ENCODE assay signal across 16 cellular contexts in the genomic region with DNA sequence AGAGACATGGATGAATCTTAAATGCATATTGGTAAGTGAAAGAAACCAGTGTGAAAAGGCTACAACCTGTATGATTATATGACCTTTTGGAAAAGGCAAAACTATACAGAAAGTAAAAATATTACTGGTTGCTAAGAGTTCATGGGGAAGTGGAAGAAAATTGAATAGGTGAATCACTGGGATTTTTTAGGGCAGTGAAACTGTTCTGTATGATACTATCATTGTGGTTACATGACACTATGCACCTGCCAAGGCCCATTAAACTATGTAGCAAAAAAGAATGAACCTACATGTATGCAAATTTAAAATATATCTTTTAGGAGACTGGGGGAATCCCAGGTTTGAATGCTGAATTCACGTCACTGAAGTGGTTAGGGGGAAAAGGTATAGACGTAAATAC. TPM values are rescaled to one million over a fixed set of nuclear protein-coding genes. Genes with fewer than 3 reads are reported as not detected.
DNase-seq lines count a peak whose midpoint lies in the region; ATAC-seq and TF ChIP-seq lines count a peak whose summit lies in the region.
"Had no signal": no experiment of that assay in that cellular context is flagged by ENCODE, and none has a peak within 500 bp of the region (broad histone marks: within the 10 kb centered on the region; RNA-seq: fewer than 3 reads in every experiment).

No MANE protein-coding gene starts in this region.

- H3K4me3 ChIP-seq in GM12864 (ENCODE audit: low read depth, low read length) (no peak overlapping the region), mammary epithelial cell (replicated peaks in 1 of 3; ENCODE audit: insufficient read depth in 1 of 3, low read depth in 2 of 3, low read length in 3 of 3) (no peak overlapping the region), uterus (no peak overlapping the region)
- H3K4me3 ChIP-seq: BLaER1, upper lobe of left lung had no signal

- dilution Hi-C loops in mammary epithelial cell (cut with HindIII; ENCODE audit: low sequenced_read_pairs): no loop called here

- DNase-seq in GM12864 (ENCODE audit: low read depth): peak; percentile 30
- DNase-seq in putamen (ENCODE audit: low spot score): no peak
- DNase-seq in mammary epithelial cell: no peak
- DNase-seq in uterus: no peak
- DNase-seq in cerebellar nuclear complex (lab: John Stamatoyannopoulos, UW): no peak
- DNase-seq: activated CD4-positive, alpha-beta memory T cell treated with anti-CD3 and anti-CD28 coated beads for 36 hours; GF-D8; NCI-H774; upper lobe of left lung had no signal

- H2AFZ ChIP-seq in mammary epithelial cell (ENCODE audit: low read depth, low read length): no peak overlapping the region

- H3K27ac ChIP-seq in mammary epithelial cell (ENCODE audit: insufficient read depth, low read depth, low read length) (no peak overlapping the region), uterus (no peak overlapping the region)
- H3K27ac ChIP-seq: BLaER1, epithelial cell of prostate, upper lobe of left lung had no signal

- H3K36me3 ChIP-seq in mammary epithelial cell (ENCODE audit: insufficient read depth, low read length) (no peaks in the 10 kb centered on the region), uterus (no peaks in the 10 kb centered on the region)
- H3K36me3 ChIP-seq: BLaER1, upper lobe of left lung had no signal

- H3K9me3 ChIP-seq in mammary epithelial cell (replicated peaks; ENCODE audit: insufficient read depth, low read length) (no peaks in the 10 kb centered on the region), uterus (no peaks in the 10 kb centered on the region)

- 44% methylated on average over 2 of the region's 2 CpGs for WGBS in mammary epithelial cell (ENCODE audit: low coverage, missing lambda C conversion rate)

- H3K4me2 ChIP-seq in mammary epithelial cell (ENCODE audit: insufficient read depth, low read depth, low read length): no peak overlapping the region
- H3K4me2 ChIP-seq: BLaER1 had no signal

- H3K9ac ChIP-seq in mammary epithelial cell (ENCODE audit: insufficient read depth, low read length): no peak overlapping the region
- H3K9ac ChIP-seq: BLaER1 had no signal

- in situ Hi-C loops in mammary epithelial cell (cut with MboI; ENCODE audit: low sequenced_read_pairs in 2 of 2): no loop called here

- TF ChIP-seq CTCF in GM12864 (IDR thresholded peaks at IDR 0.05; ENCODE audit: low read depth, low read length, missing control alignments): no peak
- TF ChIP-seq CTCF in mammary epithelial cell (conservative IDR thresholded peaks at IDR 0.05 in 1 of 2, IDR thresholded peaks at IDR 0.05 in 1 of 2; ENCODE audit: extremely low read depth in 1 of 2, insufficient read depth in 1 of 2, low read depth in 1 of 2, low read length in 2 of 2): no peak
- no peak for TF ChIP-seq CTCF in uterus (IDR thresholded peaks at IDR 0.05)

- no peaks in the 10 kb centered on the region for H3K79me2 ChIP-seq in mammary epithelial cell (ENCODE audit: insufficient read depth, low read length)

- TF ChIP-seq POLR2A in uterus (IDR thresholded peaks at IDR 0.05): no peak

- CTCF ChIA-PET in mammary epithelial cell (lab: Charles Lee; ENCODE audit: low non-redundant PET): no interaction called here

- intact Hi-C loops in mammary epithelial cell (cut with micrococcal nuclease) (no loop called here), uterus (cut with DNase I; ENCODE audit: low total_unique reads) (no loop called here)

- H3K27me3 ChIP-seq in mammary epithelial cell (ENCODE audit: insufficient read depth, low read length): no peaks in the 10 kb centered on the region
- H3K27me3 ChIP-seq in uterus: no peaks in the 10 kb centered on the region
- H3K27me3 ChIP-seq: BLaER1, upper lobe of left lung had no signal

- peak; percentile 67 for ATAC-seq in GM18873 (IDR thresholded peaks at IDR 0.05; ENCODE audit: low FRiP score, unreplicated experiment)
- peak; percentile 94 for ATAC-seq in GM21825 (IDR thresholded peaks at IDR 0.05; ENCODE audit: unreplicated experiment)
- peak; percentile 93 for ATAC-seq in HG03432 (IDR thresholded peaks at IDR 0.05; ENCODE audit: unreplicated experiment)

- no peaks in the 10 kb centered on the region for H4K20me1 ChIP-seq in mammary epithelial cell (ENCODE audit: insufficient read depth, low read length)
- H4K20me1 ChIP-seq: BLaER1 had no signal

- H3K4me1 ChIP-seq in mammary epithelial cell (ENCODE audit: insufficient read depth, low read length): no peaks in the 10 kb centered on the region
- no peaks in the 10 kb centered on the region for H3K4me1 ChIP-seq in uterus
- H3K4me1 ChIP-seq: BLaER1, upper lobe of left lung had no signal

- BruUV-seq in mammary epithelial cell (replicated peaks; lab: Mats Ljungman, UMichigan): no TSS peak

RNA-seq across cellular contexts. Expression of a gene that starts 12.6 kb away (rescaled TPM):
- total RNA-seq in mammary epithelial cell (not detected), uterus (not detected)
- not detected for polyA plus RNA-seq in mammary epithelial cell
- polyA minus RNA-seq in mammary epithelial cell: not detected
- total RNA-seq: activated CD4-positive, alpha-beta memory T cell treated with anti-CD3 and anti-CD28 coated beads for 36 hours; mononuclear cell; pulmonary artery endothelial cell; upper lobe of left lung had no signal

RNA-seq across cellular contexts. Expression of a gene that starts 30.6 kb away (rescaled TPM):
- total RNA-seq in mammary epithelial cell (1 to 10 TPM; 1.5 to 3.5 TPM), uterus (1 to 10 TPM in 1 of 4 donors, not detected in 3; 3.6 TPM)
- polyA plus RNA-seq in mammary epithelial cell: 1.9 TPM
- polyA minus RNA-seq in mammary epithelial cell: not detected
- total RNA-seq: activated CD4-positive, alpha-beta memory T cell treated with anti-CD3 and anti-CD28 coated beads for 36 hours; mononuclear cell; pulmonary artery endothelial cell had no signal

RNA-seq across cellular contexts. Expression of a gene that starts 40.5 kb away (rescaled TPM):
- total RNA-seq in mammary epithelial cell: not detected
- not detected for polyA plus RNA-seq in mammary epithelial cell
- polyA minus RNA-seq in mammary epithelial cell: not detected
- not detected for total RNA-seq in uterus
- total RNA-seq: activated CD4-positive, alpha-beta memory T cell treated with anti-CD3 and anti-CD28 coated beads for 36 hours; mononuclear cell; pulmonary artery endothelial cell had no signal

RNA-seq across cellular contexts. Expression of a gene that starts 57.0 kb away (rescaled TPM):
- total RNA-seq in mammary epithelial cell (not detected), uterus (not detected)
- polyA plus RNA-seq in mammary epithelial cell: not detected
- polyA minus RNA-seq in mammary epithelial cell: not detected
- total RNA-seq: activated CD4-positive, alpha-beta memory T cell treated with anti-CD3 and anti-CD28 coated beads for 36 hours; mononuclear cell; pulmonary artery endothelial cell; upper lobe of left lung had no signal
